ENCODE assay signal across 8 cellular contexts in genomic region chr2:191302459-191303155, GRCh38. TPM values are rescaled to one million over a fixed set of nuclear protein-coding genes. Genes with fewer than 3 reads are reported as not detected.
A peak's percentile ranks its signal among the peaks of the same experiment; 100 is the strongest.
DNase-seq lines count a peak whose midpoint lies in the region; ATAC-seq, FAIRE-seq and TF ChIP-seq lines count a peak whose summit lies in the region.

No MANE protein-coding gene starts in this region.

- H3K9ac ChIP-seq in parathyroid adenoma: no peak overlapping the region

- ATAC-seq in Right ventricle myocardium superior (ENCODE audit: poor library complexity) (no peak), HG02884 (IDR thresholded peaks at IDR 0.05; ENCODE audit: unreplicated experiment) (peak; percentile 81), HG02571 (IDR thresholded peaks at IDR 0.05; ENCODE audit: unreplicated experiment) (no peak)

- H3K79me2 ChIP-seq in parathyroid adenoma: peaks cover 5% of the 10 kb centered on the region

- H3K4me1 ChIP-seq in cardiac muscle cell (ENCODE audit: low read depth) (peaks cover 14% of the 10 kb centered on the region), parathyroid adenoma (peaks cover 8% of the 10 kb centered on the region)

- DNase-seq in cardiac muscle cell (ENCODE audit: low read depth in 1 of 2, low spot score in 1 of 2) (peak in 1 of 2 donors; percentile 16), Right ventricle myocardium superior (no peak), SW480 (ENCODE audit: low spot score) (peak; percentile 13), GF-D8 (lab: John Stamatoyannopoulos, UW) (no peak), H54 (ENCODE audit: insufficient read length, low spot score) (no peak)

- H3K4me2 ChIP-seq in parathyroid adenoma (ENCODE audit: low read length): peak overlapping the region; percentile 43

- intact Hi-C loops in Right ventricle myocardium superior (cut with DNase I): no loop called here

- TF ChIP-seq CTCF in cardiac muscle cell (IDR thresholded peaks at IDR 0.05; ENCODE audit: low read depth, low read length): peak; percentile 29
- TF ChIP-seq CTCF in parathyroid adenoma (IDR thresholded peaks at IDR 0.05): peak; percentile 20

- no peaks in the 10 kb centered on the region for H3K36me3 ChIP-seq in cardiac muscle cell
- no peaks in the 10 kb centered on the region for H3K36me3 ChIP-seq in parathyroid adenoma (ENCODE audit: control insufficient read depth, insufficient read depth, low read length)

- H2AFZ ChIP-seq in parathyroid adenoma: no peak overlapping the region

- no peaks in the 10 kb centered on the region for H3K27me3 ChIP-seq in cardiac muscle cell
- no peaks in the 10 kb centered on the region for H3K27me3 ChIP-seq in parathyroid adenoma (ENCODE audit: control insufficient read depth, insufficient read depth, low read length)

- H3K4me3 ChIP-seq in cardiac muscle cell (no peak overlapping the region), parathyroid adenoma (ENCODE audit: low read depth, low read length) (peak overlapping the region; percentile 7)

- TF ChIP-seq POLR2A in H54 (IDR thresholded peaks at IDR 0.05; ENCODE audit: low read depth, low read length): no peak

- H3K9me3 ChIP-seq in cardiac muscle cell (ENCODE audit: low read depth) (no peaks in the 10 kb centered on the region), parathyroid adenoma (ENCODE audit: control insufficient read depth, low read length) (no peaks in the 10 kb centered on the region)

- H3K27ac ChIP-seq in cardiac muscle cell: no peak overlapping the region
- no peak overlapping the region for H3K27ac ChIP-seq in parathyroid adenoma

- no peak for FAIRE-seq in H54 (lab: Jason Lieb, UNC)

RNA-seq across cellular contexts. Expression of gene MYO1B, which starts 57.4 kb away (rescaled TPM):
- total RNA-seq in cardiac muscle cell: 38.8 and 44.5 TPM in 2 replicates
- 33.1 and 35.8 TPM in 2 replicates for polyA plus RNA-seq in cardiac muscle cell
- total RNA-seq in Right ventricle myocardium superior: 16.8 TPM
